14 cellular contexts compared by ENCODE assay signal in genomic region chr3:63557912-63558311, GRCh38.
DNase-seq lines count a peak whose midpoint lies in the region; ATAC-seq and TF ChIP-seq lines count a peak whose summit lies in the region.
"Had no signal": no experiment of that assay in that cellular context is flagged by ENCODE, and none has a peak within 500 bp of the region (broad histone marks: within the 10 kb centered on the region; RNA-seq: fewer than 3 reads in every experiment).

No MANE protein-coding gene starts in this region.

- DNase-seq in GM12865 (ENCODE audit: low read depth) (peak; percentile 22), medulla oblongata (ENCODE audit: extremely low spot score) (no peak), mesenteric fat pad (ENCODE audit: low spot score) (no peak), GOT3 (lab: John Stamatoyannopoulos, UW) (no peak), right atrium auricular region (ENCODE audit: low spot score) (no peak)
- DNase-seq: Caco-2, caudate nucleus, islet precursor cell had no signal

- H3K36me3 ChIP-seq in right atrium auricular region = no peaks in the 10 kb centered on the region
- H3K36me3 ChIP-seq: vagina had no signal

- H3K9me3 ChIP-seq in right atrium auricular region = no peaks in the 10 kb centered on the region
- H3K9me3 ChIP-seq: Caco-2, vagina had no signal

- H3K27me3 ChIP-seq in right atrium auricular region = no peaks in the 10 kb centered on the region
- H3K27me3 ChIP-seq: vagina had no signal

- no peak overlapping the region for H3K27ac ChIP-seq in right atrium auricular region
- H3K27ac ChIP-seq: RWPE1, vagina had no signal

- TF ChIP-seq CTCF in GM12865 (IDR thresholded peaks at IDR 0.05; ENCODE audit: insufficient read depth, low read depth, low read length, missing control alignments) = no peak
- TF ChIP-seq CTCF in right atrium auricular region (IDR thresholded peaks at IDR 0.05) = no peak

- ATAC-seq in GM19452 (IDR thresholded peaks at IDR 0.05; ENCODE audit: unreplicated experiment) (peak; percentile 94), HG02870 (IDR thresholded peaks at IDR 0.05; ENCODE audit: unreplicated experiment) (peak; percentile 99), HG03571 (IDR thresholded peaks at IDR 0.05; ENCODE audit: unreplicated experiment) (peak; percentile 88)
- ATAC-seq: activated naive CD4-positive, alpha-beta T cell treated with anti-CD3 and anti-CD28 coated beads, Interleukin-2, amount 50 U/mL, for 72 hours had no signal

- no peak overlapping the region for H3K4me3 ChIP-seq in GM12865 (ENCODE audit: low read depth, low read length)
- H3K4me3 ChIP-seq in right atrium auricular region = no peak overlapping the region
- H3K4me3 ChIP-seq: vagina had no signal

- H3K4me1 ChIP-seq in right atrium auricular region = no peaks in the 10 kb centered on the region
- H3K4me1 ChIP-seq: vagina had no signal
